In the genomic region with DNA sequence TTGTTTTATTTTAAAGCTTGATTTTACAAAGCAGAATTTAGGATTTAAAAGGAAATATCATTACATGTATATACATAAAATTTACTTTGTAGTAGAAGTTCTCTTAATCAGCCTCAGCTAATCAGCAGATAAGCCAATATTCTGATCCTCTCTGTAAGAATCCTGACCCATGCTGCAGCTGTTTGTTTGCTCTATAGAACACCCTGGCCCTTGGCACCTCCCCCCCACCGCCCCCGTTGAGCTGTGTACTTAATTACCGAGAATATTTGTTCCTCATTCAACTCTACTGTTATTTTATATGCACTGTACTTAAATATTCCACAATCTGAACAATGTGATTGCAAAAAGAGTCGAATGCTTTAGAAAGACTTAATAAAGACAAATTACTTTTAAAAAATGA, we compare ENCODE assay signal across 12 cellular contexts.
DNase-seq lines count a peak whose midpoint lies in the region; FAIRE-seq and TF ChIP-seq lines count a peak whose summit lies in the region.
"Had no signal": no experiment of that assay in that cellular context is flagged by ENCODE, and none has a peak within 500 bp of the region (broad histone marks: within the 10 kb centered on the region; RNA-seq: fewer than 3 reads in every experiment).

No MANE protein-coding gene starts in this region.

- H3K4me1 ChIP-seq in mesendoderm (ENCODE audit: control insufficient read depth, low read depth, low read length), result peaks cover 8% of the 10 kb centered on the region
- H3K4me1 ChIP-seq: A549 had no signal

- H3K9ac ChIP-seq in mesendoderm (ENCODE audit: low read length), result no peak overlapping the region
- H3K9ac ChIP-seq: GM23248 had no signal

- TF ChIP-seq CTCF in D721Med (IDR thresholded peaks at IDR 0.05; ENCODE audit: insufficient read depth, missing control alignments), result no peak

- no peak overlapping the region for H2AK5ac ChIP-seq in mesendoderm (ENCODE audit: low read length)

- WGBS in mesendoderm (ENCODE audit: extremely low coverage, insufficient coverage, low lambda C conversion rate), result no CpG with 5 or more reads among the region's 4 CpGs

- TF ChIP-seq POLR2A in GM12892 (IDR thresholded peaks at IDR 0.05; ENCODE audit: low read depth, low read length), result no peak

- H3K79me1 ChIP-seq in mesendoderm (ENCODE audit: low read length), result no peaks in the 10 kb centered on the region

- H3K36me3 ChIP-seq in H7 (replicated peaks; ENCODE audit: control insufficient read depth, insufficient read depth, low read length), result no peaks in the 10 kb centered on the region
- no peaks in the 10 kb centered on the region for H3K36me3 ChIP-seq in mesendoderm (ENCODE audit: control insufficient read depth, insufficient read depth, low read length)

- no peak overlapping the region for H2BK15ac ChIP-seq in mesendoderm (replicated peaks; ENCODE audit: low read depth)

- no peak overlapping the region for H2BK5ac ChIP-seq in mesendoderm (ENCODE audit: low read length)

- FAIRE-seq in D721Med (lab: Jason Lieb, UNC), result no peak
- FAIRE-seq in GM12892 (lab: Jason Lieb, UNC), result no peak
- FAIRE-seq: A549, H54 had no signal

- no peak overlapping the region for H3K56ac ChIP-seq in mesendoderm (ENCODE audit: low read length)

- no peak overlapping the region for H3K27ac ChIP-seq in mesendoderm (ENCODE audit: low read depth, low read length)
- H3K27ac ChIP-seq: A549, GM23248 had no signal

- H2BK120ac ChIP-seq in mesendoderm (ENCODE audit: low read depth, low read length), result no peak overlapping the region

- H4K8ac ChIP-seq in mesendoderm (ENCODE audit: low read depth, low read length), result no peak overlapping the region

- no peak overlapping the region for H3K4ac ChIP-seq in mesendoderm (ENCODE audit: low read depth, low read length)

- H3K4me3 ChIP-seq in H7 (ENCODE audit: insufficient read depth, low read depth, low read length), result no peak overlapping the region
- no peak overlapping the region for H3K4me3 ChIP-seq in mesendoderm (ENCODE audit: low read length)
- H3K4me3 ChIP-seq: A549, GM23248 had no signal

- H3K4me2 ChIP-seq in mesendoderm (ENCODE audit: low read length), result no peak overlapping the region
- H3K4me2 ChIP-seq: A549 had no signal

- DNase-seq in D721Med (ENCODE audit: insufficient read length, low spot score) (peak; percentile 25), H7 (peak; percentile 6), NCI-H69 (lab: John Stamatoyannopoulos, UW) (peak; percentile 27), mesendoderm (peak; percentile 67), GM12892 (ENCODE audit: insufficient read length) (no peak)
- DNase-seq in stimulated activated CD4-positive, alpha-beta T cell treated with anti-CD3 and anti-CD28 coated beads, Interleukin-1b, Interleukin-23, amount 100 ng/mL, for 48 hours, result no peak
- DNase-seq: CD8-positive, alpha-beta T cell; COR-L47; GM23248; IMR-90 had no signal

- no peak overlapping the region for H3K18ac ChIP-seq in mesendoderm (ENCODE audit: low read length)

- H3K23ac ChIP-seq in mesendoderm (ENCODE audit: low read length), result no peak overlapping the region

- H3K27me3 ChIP-seq in H7 (ENCODE audit: control insufficient read depth, insufficient read depth, low read length), result no peaks in the 10 kb centered on the region
- H3K27me3 ChIP-seq in mesendoderm (ENCODE audit: insufficient read depth, low read length, poor library complexity), result no peaks in the 10 kb centered on the region

- no peak overlapping the region for H4K5ac ChIP-seq in mesendoderm (ENCODE audit: low read length)

- no peaks in the 10 kb centered on the region for H3K79me2 ChIP-seq in mesendoderm (ENCODE audit: control insufficient read depth, insufficient read depth, low read length)

Comparison
In these comparisons a context has a peak if more than half of its experiments do, and no peak if none do; other contexts are left out.
1. DNase-seq: peak in D721Med (single experiment), H7 (single experiment), NCI-H69 (single experiment) and mesendoderm (single experiment); none in GM12892 (single experiment) and stimulated activated CD4-positive, alpha-beta T cell treated with anti-CD3 and anti-CD28 coated beads, Interleukin-1b, Interleukin-23, amount 100 ng/mL, for 48 hours (single experiment).